Comparison of ENCODE assay signal across 26 cellular contexts in the genomic region with DNA sequence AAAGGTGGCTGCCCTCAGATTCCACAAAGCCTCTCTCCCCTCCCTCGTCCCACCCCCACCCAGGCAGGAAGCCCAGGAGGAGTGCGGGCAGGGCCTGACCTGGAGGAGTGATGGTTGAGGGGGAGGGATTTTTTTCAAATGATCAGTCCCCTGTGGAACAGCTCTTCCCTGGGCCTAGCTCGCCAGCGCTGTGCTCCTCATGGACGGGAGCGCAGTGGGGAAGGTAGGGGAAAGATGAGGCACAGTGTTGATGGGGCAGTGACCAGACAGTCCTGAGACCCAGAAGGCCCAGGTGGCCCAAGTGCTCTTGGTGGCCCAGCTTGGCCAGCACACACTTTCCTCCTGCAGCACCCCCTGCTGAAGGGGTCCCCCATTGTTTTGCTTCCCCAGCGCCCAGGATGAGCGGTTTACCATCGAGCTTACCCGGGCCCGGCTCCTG. TPM values are rescaled to one million over a fixed set of nuclear protein-coding genes. Genes with fewer than 3 reads are reported as not detected.
"Had no signal": no experiment of that assay in that cellular context is flagged by ENCODE, and none has a peak within 500 bp of the region (broad histone marks: within the 10 kb centered on the region; RNA-seq: fewer than 3 reads in every experiment).

No MANE protein-coding gene starts in this region.

- DNase-seq: activated B cell treated with CpG ODN at 0.5 μM for 24 hours; activated CD4-positive, alpha-beta T cell treated with anti-CD3 and anti-CD28 coated beads for 36 hours; activated CD4-positive, alpha-beta T cell treated with anti-CD3 and anti-CD28 coated beads, Interleukin-2, amount 50 U/mL, for 48 hours; activated effector memory CD4-positive, alpha-beta T cell treated with Interleukin-2 at 50 U/mL for 16 hours; activated naive CD4-positive, alpha-beta T cell treated with anti-CD3 and anti-CD28 coated beads for 36 hours; activated T-cell treated with anti-CD3 and anti-CD28 coated beads, Interleukin-2, amount 50 U/mL, for 48 hours; brain microvascular endothelial cell; caudate nucleus; dermis blood vessel endothelial cell; effector CD8-positive, alpha-beta T cell; foreskin keratinocyte; naive thymus-derived CD8-positive, alpha-beta T cell; sigmoid colon; stimulated activated CD4-positive, alpha-beta T cell treated with anti-CD3 and anti-CD28 coated beads, Interleukin-15, amount 100 ng/mL, for 24 hours; stimulated activated naive CD4-positive, alpha-beta T cell treated with Interleukin-2 at 50 U/mL for 16 hours; T1000; upper lobe of right lung had no signal

- H3K9ac ChIP-seq: neural progenitor cell had no signal

- H3K4me2 ChIP-seq: neural progenitor cell, smooth muscle cell had no signal

- H3K27me3 ChIP-seq: ascending aorta, brain microvascular endothelial cell, upper lobe of right lung had no signal

- H3K36me3 ChIP-seq: brain microvascular endothelial cell, neural progenitor cell had no signal

- H3K4me1 ChIP-seq: foreskin keratinocyte had no signal

- H3K4me3 ChIP-seq: ascending aorta, left lung, neural progenitor cell, sigmoid colon, smooth muscle cell, thoracic aorta, upper lobe of right lung had no signal

- H3K9me3 ChIP-seq: ascending aorta, left lung, sigmoid colon, thoracic aorta, upper lobe of right lung had no signal

- ATAC-seq: activated CD4-positive, alpha-beta T cell treated with anti-CD3 and anti-CD28 coated beads for 36 hours; foreskin keratinocyte; left lung; naive thymus-derived CD8-positive, alpha-beta T cell; upper lobe of right lung had no signal

- H3K27ac ChIP-seq: ascending aorta, brain microvascular endothelial cell, foreskin keratinocyte, left lung, neural progenitor cell, sigmoid colon, thoracic aorta, upper lobe of right lung had no signal

- H2AFZ ChIP-seq: neural progenitor cell had no signal

RNA-seq across cellular contexts. Expression of a gene that starts 8.5 kb away (rescaled TPM):
- total RNA-seq: dermis blood vessel endothelial cell, foreskin keratinocyte, kidney epithelial cell, lung microvascular endothelial cell, renal cortical epithelial cell, smooth muscle cell had no signal

RNA-seq across cellular contexts. Expression of a gene that starts 21.0 kb away (rescaled TPM):
- total RNA-seq: ascending aorta, dermis blood vessel endothelial cell, glomerular endothelial cell, thoracic aorta had no signal

RNA-seq across cellular contexts. Expression of a gene that starts 37.0 kb away (rescaled TPM):
- total RNA-seq: lung microvascular endothelial cell had no signal
